Comparison of ENCODE assay signal across 2 cellular contexts in genomic region chr19:36051637-36052036, GRCh38.
A peak's percentile ranks its signal among the peaks of the same experiment; 100 is the strongest.
TF ChIP-seq lines count a peak whose summit lies in the region.

No MANE protein-coding gene starts in this region.

TF ChIP-seq in HEK293, 187 proteins besides CTCF, POLR2A, EP300 and RAD21:
- TF ChIP-seq ZNF18 (tag by site-specific recombination; IDR thresholded peaks at IDR 0.05), result no peak
- peak; percentile 63; the same call in 1 of the 2 replicates for TF ChIP-seq ZNF362 (tag by site-specific recombination; IDR thresholded peaks at IDR 0.05)
- 0 out of 2 replicates have a peak, but pooled peaks have one; percentile 28 for TF ChIP-seq SP7 (tag by site-specific recombination; IDR thresholded peaks at IDR 0.05)
- peak; percentile 35; the same call in 1 of the 2 replicates for TF ChIP-seq FEZF1 (tag by site-specific recombination; IDR thresholded peaks at IDR 0.05)
- peak; percentile 100 for TF ChIP-seq ZNF610 (tag by site-specific recombination; IDR thresholded peaks at IDR 0.05; ENCODE audit: borderline replicate concordance)
TF ChIP-seq in HEK293: peak in this region for 4.

TF ChIP-seq in GM12878, 131 proteins besides CTCF, POLR2A, EP300 and RAD21:
- TF ChIP-seq SMARCA5 (IDR thresholded peaks at IDR 0.05) (no peak), NR2C2 (IDR thresholded peaks at IDR 0.05; ENCODE audit: borderline replicate concordance, control insufficient read depth, insufficient read length, low read depth) (no peak), RB1 (IDR thresholded peaks at IDR 0.05; ENCODE audit: borderline replicate concordance) (no peak), STAT3 (IDR thresholded peaks at IDR 0.05; ENCODE audit: low read depth, low read length) (no peak), PKNOX1 (IDR thresholded peaks at IDR 0.05) (peak; percentile 86), BCL11A (IDR thresholded peaks at IDR 0.05; ENCODE audit: low read depth, low read length) (no peak), ZBTB40 (IDR thresholded peaks at IDR 0.05; ENCODE audit: borderline replicate concordance) (no peak), HDAC6 (IDR thresholded peaks at IDR 0.05; ENCODE audit: unreplicated experiment) (no peak), ZNF687 (IDR thresholded peaks at IDR 0.05) (no peak), SMAD1 (IDR thresholded peaks at IDR 0.05; ENCODE audit: low read depth, partially characterized antibody) (no peak), ZBTB11 (CRISPR knock-in tag; IDR thresholded peaks at IDR 0.05) (no peak), HCFC1 (IDR thresholded peaks at IDR 0.05; ENCODE audit: low read length) (no peak), PBX3 (IDR thresholded peaks at IDR 0.05; ENCODE audit: insufficient replicate concordance, low read depth, low read length) (peak; percentile 49), SPI1 (IDR thresholded peaks at IDR 0.05; ENCODE audit: borderline replicate concordance, insufficient read depth, low read depth, low read length) (no peak), ELK1 (IDR thresholded peaks at IDR 0.05; ENCODE audit: low read depth, low read length) (no peak), SREBF2 (IDR thresholded peaks at IDR 0.05; ENCODE audit: low read length) (no peak), IKZF2 (IDR thresholded peaks at IDR 0.05) (no peak)
